In genomic region chr12:121248611-121249010, GRCh38 we compare ENCODE assay signal across 12 cellular contexts. TPM values are rescaled to one million over a fixed set of nuclear protein-coding genes. Genes with fewer than 3 reads are reported as not detected.
DNase-seq lines count a peak whose midpoint lies in the region; ATAC-seq and TF ChIP-seq lines count a peak whose summit lies in the region.
"Had no signal": no experiment of that assay in that cellular context is flagged by ENCODE, and none has a peak within 500 bp of the region (broad histone marks: within the 10 kb centered on the region; RNA-seq: fewer than 3 reads in every experiment).

No MANE protein-coding gene starts in this region.

- TF ChIP-seq CTCF in GM12864 (IDR thresholded peaks at IDR 0.05; ENCODE audit: low read depth, low read length, missing control alignments) (no peak), Caco-2 (IDR thresholded peaks at IDR 0.05; ENCODE audit: insufficient read depth in 1 of 2, low read depth in 1 of 2, low read length in 1 of 2, severe bottlenecking in 1 of 2, unreplicated experiment in 1 of 2) (no peak), coronary artery (IDR thresholded peaks at IDR 0.05) (no peak), HFFc6 (IDR thresholded peaks at IDR 0.05) (no peak)

- H3K4me1 Mint-ChIP-seq in Caco-2 (ENCODE audit: low read depth, unreplicated experiment) (peaks cover 6% of the 10 kb centered on the region), HFFc6 (ENCODE audit: low read depth) (no peaks in the 10 kb centered on the region)

- CTCF ChIA-PET in Caco-2 (lab: Charles Lee), result interaction anchor here (0.6 kb wide), 1 partner anchor 547 kb away, joined by 4 read pairs; no protein-coding TSS in a partner anchor

- peak overlapping the region; percentile 42; the same call in 1 of the 2 replicates for H2AFZ ChIP-seq in Karpas-422 (ENCODE audit: low read length)

- BruUV-seq in Caco-2 (replicated peaks; lab: Mats Ljungman, UMichigan), result no TSS peak

- H3K9me2 ChIP-seq in Karpas-422 (replicated peaks; ENCODE audit: insufficient read depth, low read length), result no peaks in the 10 kb centered on the region

- H3K4me3 ChIP-seq in GM12864 (ENCODE audit: low read depth, low read length) (no peak overlapping the region; the same call in 1 of the 2 replicates), Karpas-422 (ENCODE audit: low read length) (no peak overlapping the region), Caco-2 (ENCODE audit: low read depth, low read length) (no peak overlapping the region), coronary artery (no peak overlapping the region)

- H3K9me3 Mint-ChIP-seq in Caco-2 (ENCODE audit: unreplicated experiment) (no peaks in the 10 kb centered on the region), HFFc6 (no peaks in the 10 kb centered on the region)

- no peaks in the 10 kb centered on the region for H3K9me3 ChIP-seq in Karpas-422 (ENCODE audit: low read length)
- no peaks in the 10 kb centered on the region for H3K9me3 ChIP-seq in Caco-2

- no peak overlapping the region for H3K4me3 Mint-ChIP-seq in Caco-2 (ENCODE audit: unreplicated experiment)
- H3K4me3 Mint-ChIP-seq in HFFc6, result no peak overlapping the region

- POLR2A ChIA-PET in Caco-2 (lab: Charles Lee), result no interaction called here

- H3K36me3 Mint-ChIP-seq in Caco-2 (ENCODE audit: insufficient read depth, unreplicated experiment) (peaks cover 35% of the 10 kb centered on the region), HFFc6 (ENCODE audit: low read depth) (peaks cover 22% of the 10 kb centered on the region)

- peak overlapping the region; percentile 46 for H3K9ac ChIP-seq in Karpas-422 (ENCODE audit: low read length)

- H3K4me1 ChIP-seq in Karpas-422 (ENCODE audit: low read length), result peaks cover 14% of the 10 kb centered on the region
- H3K4me1 ChIP-seq in Caco-2, result no peaks in the 10 kb centered on the region

- H3K27me3 Mint-ChIP-seq in Caco-2 (ENCODE audit: insufficient read depth, unreplicated experiment) (no peaks in the 10 kb centered on the region), HFFc6 (ENCODE audit: insufficient read depth) (peaks cover 3% of the 10 kb centered on the region)

- H3K79me2 ChIP-seq in Karpas-422 (ENCODE audit: low read length), result no peaks in the 10 kb centered on the region

- H3K27ac ChIP-seq in Karpas-422 (ENCODE audit: low read length), result no peak overlapping the region; the same call in 1 of the 2 replicates
- no peak overlapping the region for H3K27ac ChIP-seq in coronary artery

- no peak overlapping the region for H3K27ac Mint-ChIP-seq in Caco-2 (ENCODE audit: unreplicated experiment)
- no peak overlapping the region for H3K27ac Mint-ChIP-seq in HFFc6

- no peaks in the 10 kb centered on the region for H4K20me1 ChIP-seq in Karpas-422 (ENCODE audit: insufficient read depth, low read depth, low read length)

- H3K4me2 ChIP-seq in Karpas-422 (ENCODE audit: low read depth, low read length, poor library complexity, severe bottlenecking), result peak overlapping the region; percentile 17

- peak; percentile 80 for DNase-seq in GM12864 (ENCODE audit: low read depth)
- peak; percentile 62 for DNase-seq in Karpas-422
- DNase-seq in Caco-2, result no peak
- no peak for DNase-seq in SIG-M5 (lab: John Stamatoyannopoulos, UW)
- DNase-seq in coronary artery (ENCODE audit: low spot score), result no peak
- no peak for DNase-seq in HFFc6
- DNase-seq: activated effector memory CD4-positive, alpha-beta T cell treated with anti-CD3 and anti-CD28 coated beads, Interleukin-2, amount 50 U/mL, for 16 hours; EL had no signal

- ATAC-seq in GM19395 (IDR thresholded peaks at IDR 0.05; ENCODE audit: unreplicated experiment), result peak; percentile 68
- ATAC-seq in HG02763 (IDR thresholded peaks at IDR 0.05; ENCODE audit: unreplicated experiment), result peak; percentile 80
- ATAC-seq: activated CD4-positive, CD25-positive, alpha-beta regulatory T cell treated with anti-CD3 and anti-CD28 coated beads, Interleukin-2, amount 50 U/mL, for 24 hours; Panc1 had no signal

- intact Hi-C loops in Caco-2 (cut with micrococcal nuclease; ENCODE audit: unreplicated experiment), result no loop called here

- H3K36me3 ChIP-seq in Karpas-422 (ENCODE audit: insufficient read depth, low read length) (peaks cover 12% of the 10 kb centered on the region), Caco-2 (ENCODE audit: control insufficient read depth, insufficient read depth, low read length) (peaks cover 4% of the 10 kb centered on the region; the same call in 1 of the 2 replicates)

- H3K27me3 ChIP-seq in Karpas-422 (ENCODE audit: low read length) (no peaks in the 10 kb centered on the region), Caco-2 (replicated peaks; ENCODE audit: control insufficient read depth, insufficient read depth, low read length) (no peaks in the 10 kb centered on the region)

RNA-seq across cellular contexts. Expression of gene P2RX4, which starts 38.7 kb away (rescaled TPM):
- total RNA-seq in Karpas-422 (2014; rRNA removed; shearing (Covaris generic); ENCODE audit: low replicate concordance), result 18.3 and 18.4 TPM in 2 replicates
- total RNA-seq in Caco-2 (2022), result 40.4 and 44.7 TPM in 2 replicates
- 10 to 100 TPM in 2 of 6 experiments, 1 to 10 TPM in 4; 7.7 to 13.0 (median 9.6) TPM for total RNA-seq in HFFc6 (2021; fragmentation: NEBNext Ultra II Directional; extraction: Animal tissue kit (Norgen Biotek cat#: 25700))

RNA-seq across cellular contexts. Expression of gene CAMKK2, which starts 47.9 kb away (rescaled TPM):
- 11.7 and 15.5 TPM in 2 replicates for total RNA-seq in Karpas-422 (2014; rRNA removed; shearing (Covaris generic); ENCODE audit: low replicate concordance)
- 26.9 and 31.0 TPM in 2 replicates for total RNA-seq in Caco-2 (2022)
- 10 to 100 TPM; 27.8 to 35.3 (median 31.1) TPM for total RNA-seq in HFFc6 (2021; fragmentation: NEBNext Ultra II Directional; extraction: Animal tissue kit (Norgen Biotek cat#: 25700))

Comparison
In these comparisons a context has a peak if more than half of its experiments do, and no peak if none do; other contexts are left out.
1. DNase-seq: peak in GM12864 (single experiment) and Karpas-422 (single experiment); none in Caco-2 (0 of 2), SIG-M5 (single experiment), coronary artery (single experiment) and HFFc6 (single experiment).